In genomic region chr9:131827821-131828369, GRCh38 we compare ENCODE assay signal across 17 cellular contexts.
"Had no signal": no experiment of that assay in that cellular context is flagged by ENCODE, and none has a peak within 500 bp of the region (broad histone marks: within the 10 kb centered on the region; RNA-seq: fewer than 3 reads in every experiment).

No MANE protein-coding gene starts in this region.

- H3K9me3 ChIP-seq: MG63, SK-N-SH had no signal

- H3K4me2 ChIP-seq: SK-N-SH had no signal

- H3K36me3 ChIP-seq: MG63 had no signal

- DNase-seq: KBM-7, MG63, NCI-H1092 treated with DMSO at 0.1 percent for 48 hours, NCI-H1436, NCI-H187, NCI-H2029, NCI-H2081 treated with DMSO at 0.1 percent for 48 hours, NCI-H2171, NCI-H226, NCI-H446, NCI-H510A, NCI-H524 treated with DMSO at 0.1 percent for 48 hours, NCI-H69, NCI-H774, RPMI8226, SHP77, SK-N-SH had no signal

- H3K27me3 ChIP-seq: MG63 had no signal

- H3K9ac ChIP-seq: SK-N-SH had no signal

- H3K4me3 ChIP-seq: MG63 had no signal
